ENCODE assay signal across 31 cellular contexts in genomic region chr16:53156516-53156915, GRCh38.
DNase-seq lines count a peak whose midpoint lies in the region; ATAC-seq, FAIRE-seq and TF ChIP-seq lines count a peak whose summit lies in the region.
"Had no signal": no experiment of that assay in that cellular context is flagged by ENCODE, and none has a peak within 500 bp of the region (broad histone marks: within the 10 kb centered on the region; RNA-seq: fewer than 3 reads in every experiment).

No MANE protein-coding gene starts in this region.

- no peak for ATAC-seq in GM19463 (IDR thresholded peaks at IDR 0.05; ENCODE audit: unreplicated experiment)
- ATAC-seq in activated T-helper 17 cell treated with anti-CD3 and anti-CD28 coated beads, Interleukin-2, amount 50 U/mL, for 72 hours (replicated peaks), result no peak
- ATAC-seq: activated CD8-positive, alpha-beta memory T cell treated with anti-CD3 and anti-CD28 coated beads, Interleukin-2, amount 10 ng/mL, durations not matched to agents 7 days and 5 days; gastrocnemius medialis; left lung; pancreas; right lobe of liver; WTC11 had no signal

- no peak for FAIRE-seq in astrocyte (lab: Jason Lieb, UNC)
- FAIRE-seq: GM12891, pancreas had no signal

- peak overlapping the region; percentile 67 for H3K27ac ChIP-seq in GM23248
- peak overlapping the region; percentile 22 for H3K27ac ChIP-seq in astrocyte (ENCODE audit: low read depth, low read length)
- H3K27ac ChIP-seq: epithelial cell of prostate, gastrocnemius medialis, left lung, pancreas, right lobe of liver, stomach, tibial artery had no signal

- H3K4me2 ChIP-seq in GM23248 (ENCODE audit: unreplicated experiment), result no peak overlapping the region
- peak overlapping the region; percentile 3 for H3K4me2 ChIP-seq in astrocyte (ENCODE audit: low read length)

- peaks cover 7% of the 10 kb centered on the region for H3K36me3 Mint-ChIP-seq in astrocyte (ENCODE audit: low read depth, unreplicated experiment)
- H3K36me3 Mint-ChIP-seq in activated T-helper 17 cell treated with anti-CD3 and anti-CD28 coated beads, Interleukin-2, amount 50 U/mL, for 72 hours (ENCODE audit: low read depth), result peaks cover 22% of the 10 kb centered on the region

- DNase-seq in GM23248 (peak; percentile 69), astrocyte (ENCODE audit: low read depth) (peak; percentile 57), hepatic stellate cell (ENCODE audit: low spot score) (peak; percentile 11), NCI-H526 (lab: John Stamatoyannopoulos, UW) (no peak), NCI-H524 treated with DMSO at 0.1 percent for 48 hours (lab: John Stamatoyannopoulos, UW) (no peak)
- DNase-seq: activated CD4-positive, alpha-beta T cell treated with anti-CD3 and anti-CD28 coated beads, Interleukin-2, amount 50 U/mL, for 1 hour; activated CD8-positive, alpha-beta memory T cell treated with anti-CD3 and anti-CD28 coated beads, Interleukin-2, amount 10 ng/mL, durations not matched to agents 7 days and 5 days; activated naive CD4-positive, alpha-beta T cell treated with anti-CD3 and anti-CD28 coated beads, Interleukin-2, amount 50 U/mL, for 16 hours; anterior cingulate cortex; cerebellar nuclear complex; gastrocnemius medialis; H7; left lung; NCI-H1105; NCI-H2029; NCI-H226; NCI-H82; OCI-M1; pancreas; right lobe of liver; stimulated activated CD4-positive, alpha-beta T cell treated with anti-CD3 and anti-CD28 coated beads, Interleukin-15, amount 100 ng/mL, for 24 hours; stomach; T1000; tibial artery had no signal

- H3K4me3 ChIP-seq in GM23248, result no peak overlapping the region
- no peak overlapping the region for H3K4me3 ChIP-seq in astrocyte (ENCODE audit: insufficient read depth, low read depth, low read length)
- H3K4me3 ChIP-seq: gastrocnemius medialis, left lung, pancreas, right lobe of liver, stomach, tibial artery had no signal

- H3K4me1 ChIP-seq in GM23248 (ENCODE audit: insufficient read depth), result peaks cover 31% of the 10 kb centered on the region
- no peaks in the 10 kb centered on the region for H3K4me1 ChIP-seq in astrocyte (ENCODE audit: insufficient read depth, low read length)
- H3K4me1 ChIP-seq: right lobe of liver had no signal

- H3F3A ChIP-seq in GM23248 (ENCODE audit: insufficient read depth), result peaks cover 38% of the 10 kb centered on the region

- no peak for TF ChIP-seq CTCF in astrocyte (IDR thresholded peaks at IDR 0.05; ENCODE audit: insufficient read depth, low read depth, low read length)

- H2AFZ ChIP-seq in GM23248 (no peak overlapping the region), astrocyte (ENCODE audit: low read depth, low read length) (no peak overlapping the region)

- H3K9ac ChIP-seq in GM23248, result peak overlapping the region; percentile 17; the same call in 1 of the 2 replicates
- no peak overlapping the region for H3K9ac ChIP-seq in astrocyte (ENCODE audit: low read length)

- no peaks in the 10 kb centered on the region for H3K27me3 ChIP-seq in GM23248 (replicated peaks; ENCODE audit: insufficient read depth)
- no peaks in the 10 kb centered on the region for H3K27me3 ChIP-seq in astrocyte (ENCODE audit: insufficient read depth, low read length)
- H3K27me3 ChIP-seq: gastrocnemius medialis, left lung, pancreas, right lobe of liver, stomach, tibial artery had no signal

- H3K9me3 ChIP-seq in GM23248 (ENCODE audit: low read depth) (no peaks in the 10 kb centered on the region), astrocyte (ENCODE audit: insufficient read depth, low read depth, low read length) (no peaks in the 10 kb centered on the region)
- H3K9me3 ChIP-seq: gastrocnemius medialis, left lung, pancreas, right lobe of liver, stomach, tibial artery had no signal

- H3K79me2 ChIP-seq in GM23248 (ENCODE audit: insufficient read depth) (peaks cover 100% of the 10 kb centered on the region), astrocyte (ENCODE audit: insufficient read depth, low read length) (peaks cover 78% of the 10 kb centered on the region)

- 46 to 50% methylated on average over 2 of the region's 2 CpGs for WGBS in GM23248 (ENCODE audit: low coverage in 1 of 2, low lambda C conversion rate in 2 of 2, missing lambda C conversion rate in 2 of 2), 2 experiments

- H3K27me3 Mint-ChIP-seq in astrocyte (ENCODE audit: low read depth, unreplicated experiment), result no peaks in the 10 kb centered on the region
- H3K27me3 Mint-ChIP-seq in activated T-helper 17 cell treated with anti-CD3 and anti-CD28 coated beads, Interleukin-2, amount 50 U/mL, for 72 hours, result no peaks in the 10 kb centered on the region
- H3K27me3 Mint-ChIP-seq: activated CD8-positive, alpha-beta memory T cell treated with anti-CD3 and anti-CD28 coated beads, Interleukin-2, amount 10 ng/mL, durations not matched to agents 7 days and 5 days had no signal

- H3K4me3 Mint-ChIP-seq in astrocyte (ENCODE audit: unreplicated experiment), result no peak overlapping the region
- H3K4me3 Mint-ChIP-seq in activated T-helper 17 cell treated with anti-CD3 and anti-CD28 coated beads, Interleukin-2, amount 50 U/mL, for 72 hours, result no peak overlapping the region
- H3K4me3 Mint-ChIP-seq: activated CD8-positive, alpha-beta memory T cell treated with anti-CD3 and anti-CD28 coated beads, Interleukin-2, amount 10 ng/mL, durations not matched to agents 7 days and 5 days; mesothelial cell of epicardium; nephron; WTC11 had no signal

- in situ Hi-C loops in GM23248 (cut with MboI), result no loop called here

- H4K20me1 ChIP-seq in GM23248 (ENCODE audit: insufficient read depth) (no peaks in the 10 kb centered on the region), astrocyte (ENCODE audit: insufficient read depth, low read length) (peaks cover 65% of the 10 kb centered on the region)

- peaks cover 13% of the 10 kb centered on the region for H3K4me1 Mint-ChIP-seq in astrocyte (ENCODE audit: low read depth, unreplicated experiment)
- no peaks in the 10 kb centered on the region for H3K4me1 Mint-ChIP-seq in activated T-helper 17 cell treated with anti-CD3 and anti-CD28 coated beads, Interleukin-2, amount 50 U/mL, for 72 hours
- H3K4me1 Mint-ChIP-seq: activated CD8-positive, alpha-beta memory T cell treated with anti-CD3 and anti-CD28 coated beads, Interleukin-2, amount 10 ng/mL, durations not matched to agents 7 days and 5 days; mesothelial cell of epicardium had no signal

- H3K36me3 ChIP-seq in GM23248 (ENCODE audit: low read depth) (peaks cover 25% of the 10 kb centered on the region), astrocyte (ENCODE audit: insufficient read depth, low read length) (peaks cover 15% of the 10 kb centered on the region)

- H3K9me3 Mint-ChIP-seq in astrocyte (ENCODE audit: unreplicated experiment), result no peaks in the 10 kb centered on the region
- no peaks in the 10 kb centered on the region for H3K9me3 Mint-ChIP-seq in activated T-helper 17 cell treated with anti-CD3 and anti-CD28 coated beads, Interleukin-2, amount 50 U/mL, for 72 hours
- H3K9me3 Mint-ChIP-seq: mesothelial cell of epicardium, nephron, WTC11 had no signal

- no peaks in the 10 kb centered on the region for H3K9me2 ChIP-seq in GM23248 (ENCODE audit: insufficient read depth)

- peak overlapping the region; percentile 35 for H3K27ac Mint-ChIP-seq in astrocyte (ENCODE audit: unreplicated experiment)
- H3K27ac Mint-ChIP-seq in activated T-helper 17 cell treated with anti-CD3 and anti-CD28 coated beads, Interleukin-2, amount 50 U/mL, for 72 hours, result no peak overlapping the region
- H3K27ac Mint-ChIP-seq: activated CD8-positive, alpha-beta memory T cell treated with anti-CD3 and anti-CD28 coated beads, Interleukin-2, amount 10 ng/mL, durations not matched to agents 7 days and 5 days; mesothelial cell of epicardium; nephron; WTC11 had no signal

Comparison
In these comparisons a context has a peak if more than half of its experiments do, and no peak if none do; other contexts are left out.
1. DNase-seq: peak in GM23248 (single experiment), astrocyte (single experiment) and hepatic stellate cell (single experiment); none in NCI-H526 (0 of 2) and NCI-H524 treated with DMSO at 0.1 percent for 48 hours (single experiment).